9 cellular contexts compared by ENCODE assay signal in genomic region chr3:124827476-124828206, GRCh38. TPM values are rescaled to one million over a fixed set of nuclear protein-coding genes. Genes with fewer than 3 reads are reported as not detected.
A peak's percentile ranks its signal among the peaks of the same experiment; 100 is the strongest.
DNase-seq lines count a peak whose midpoint lies in the region; TF ChIP-seq lines count a peak whose summit lies in the region.
"Not testable (repeated sequence)": the region's sequence is repeated elsewhere in the genome, so short reads cannot be mapped to it uniquely, and the experiment has no call there.
"Had no signal": no experiment of that assay in that cellular context is flagged by ENCODE, and none has a peak within 500 bp of the region (broad histone marks: within the 10 kb centered on the region; RNA-seq: fewer than 3 reads in every experiment).

No MANE protein-coding gene starts in this region.

- not testable (repeated sequence) for H3K9me3 Mint-ChIP-seq in HFFc6, neural crest cell

- H3K4me1 ChIP-seq in BE2C: not testable (repeated sequence)
- H3K4me1 ChIP-seq in iPS-20b (ENCODE audit: insufficient read depth, low read length): peaks cover 45% of the 10 kb centered on the region
- peaks cover 55% of the 10 kb centered on the region for H3K4me1 ChIP-seq in suprapubic skin

- H3K4me3 ChIP-seq in BE2C (ENCODE audit: low read depth, low read length); astrocyte of the cerebellum (ENCODE audit: low read depth, low read length); epithelial cell of proximal tubule (ENCODE audit: low read depth, low read length); suprapubic skin: not testable (repeated sequence)
- H3K4me3 ChIP-seq in iPS-20b (ENCODE audit: low read length): peak overlapping the region; percentile 47

- in situ Hi-C loops in astrocyte of the cerebellum (cut with HindIII; ENCODE audit: low sequenced_read_pairs): loop anchor here (5.0 kb wide), 1 partner anchor 35 kb away; no protein-coding TSS in a partner anchor

- TF ChIP-seq EP300 in suprapubic skin (IDR thresholded peaks at IDR 0.05): not testable (repeated sequence)

- peak overlapping the region; percentile 68 for H3K27ac ChIP-seq in iPS-20b (ENCODE audit: low read length)
- peak overlapping the region; percentile 72 for H3K27ac ChIP-seq in suprapubic skin

- H3K9ac ChIP-seq in iPS-20b (ENCODE audit: low read depth, low read length): peak overlapping the region; percentile 67

- not testable (repeated sequence) for H3K27me3 ChIP-seq in BE2C; iPS-20b (ENCODE audit: insufficient read depth, low read length); suprapubic skin

- H3K4me1 Mint-ChIP-seq in HFFc6 (ENCODE audit: low read depth) (peaks cover 77% of the 10 kb centered on the region), neural crest cell (peaks cover 28% of the 10 kb centered on the region)

- H3K9me3 ChIP-seq in BE2C; iPS-20b (ENCODE audit: insufficient read depth, low read depth, low read length); suprapubic skin: not testable (repeated sequence)

- 89% methylated on average over 14 of the region's 15 CpGs for WGBS in suprapubic skin

- DNase-seq in BE2C; HFFc6; astrocyte of the cerebellum (ENCODE audit: low read depth); epithelial cell of proximal tubule (ENCODE audit: low read depth); neural crest cell (ENCODE audit: low read depth, low spot score); suprapubic skin (ENCODE audit: low spot score in 2 of 2): not testable (repeated sequence)
- peak; percentile 37 for DNase-seq in RPMI7951 (ENCODE audit: low read depth)

- not testable (repeated sequence) for TF ChIP-seq POLR2A in suprapubic skin (IDR thresholded peaks at IDR 0.05)

- H3K27ac Mint-ChIP-seq in HFFc6: peak overlapping the region; percentile 69
- not testable (repeated sequence) for H3K27ac Mint-ChIP-seq in neural crest cell (ENCODE audit: unreplicated experiment)

- TF ChIP-seq CTCF in BE2C (IDR thresholded peaks at IDR 0.05; ENCODE audit: low read depth, low read length): peak; percentile 36
- TF ChIP-seq CTCF in HFFc6 (IDR thresholded peaks at IDR 0.05): peak; percentile 75
- TF ChIP-seq CTCF in astrocyte of the cerebellum (IDR thresholded peaks at IDR 0.05; ENCODE audit: low read depth, low read length, missing control alignments): peak; percentile 30
- peak; percentile 47 for TF ChIP-seq CTCF in epithelial cell of proximal tubule (conservative IDR thresholded peaks at IDR 0.05; ENCODE audit: low read depth, low read length)
- peak; percentile 65 for TF ChIP-seq CTCF in neural crest cell (conservative IDR thresholded peaks at IDR 0.05)
- not testable (repeated sequence) for TF ChIP-seq CTCF in suprapubic skin (IDR thresholded peaks at IDR 0.05)

- not testable (repeated sequence) for H3K4me3 Mint-ChIP-seq in HFFc6, neural crest cell

- peaks cover 29% of the 10 kb centered on the region for H3K36me3 Mint-ChIP-seq in HFFc6 (ENCODE audit: low read depth)
- peaks cover 12% of the 10 kb centered on the region for H3K36me3 Mint-ChIP-seq in neural crest cell (ENCODE audit: low read depth)

- H3K36me3 ChIP-seq in BE2C, suprapubic skin: not testable (repeated sequence)
- peaks cover 38% of the 10 kb centered on the region for H3K36me3 ChIP-seq in iPS-20b (ENCODE audit: insufficient read depth, low read depth, low read length)

- H3K27me3 Mint-ChIP-seq in HFFc6 (ENCODE audit: insufficient read depth); neural crest cell (ENCODE audit: low read depth): not testable (repeated sequence)

RNA-seq across cellular contexts. Expression of gene ITGB5, which starts 59.5 kb away (rescaled TPM):
- polyA plus RNA-seq in BE2C (2012; ENCODE audit: insufficient read depth, insufficient read length, low read depth): 164 TPM
- total RNA-seq in HFFc6 (2021; fragmentation: NEBNext Ultra II Directional; extraction: Animal tissue kit (Norgen Biotek cat#: 25700)): 100 to 1,000 TPM; 203 to 332 (median 220) TPM
- total RNA-seq in RPMI7951 (2014; rRNA removed; shearing (Covaris generic)): 287 and 363 TPM in 2 replicates
- total RNA-seq in epithelial cell of proximal tubule: 129 and 141 TPM in 2 replicates
- 66.1 and 81.9 TPM in 2 replicates for total RNA-seq in neural crest cell
- total RNA-seq in suprapubic skin: 100 to 1,000 TPM; 159 to 397 (median 245) TPM
- total RNA-seq: activated B cell treated with CpG ODN at 0.5 μM for 24 hours had no signal
